In genomic region chr11:65859134-65859811, GRCh38 we compare ENCODE assay signal across 1 cellular context.
TF ChIP-seq lines count a peak whose summit lies in the region.

No MANE protein-coding gene starts in this region.

TF ChIP-seq in GM12878, 131 proteins besides CTCF, POLR2A, EP300 and RAD21 (continues in another document):
- TF ChIP-seq KDM1A (IDR thresholded peaks at IDR 0.05; ENCODE audit: borderline replicate concordance), result no peak
- TF ChIP-seq POLR2AphosphoS5 (IDR thresholded peaks at IDR 0.05; ENCODE audit: low read length), result peak; percentile 99
- no peak for TF ChIP-seq YBX1 (IDR thresholded peaks at IDR 0.05)
- peak; percentile 7; the same call in 1 of the 2 replicates for TF ChIP-seq ZNF207 (IDR thresholded peaks at IDR 0.05; ENCODE audit: borderline replicate concordance)
- no peak for TF ChIP-seq TCF7 (IDR thresholded peaks at IDR 0.05; ENCODE audit: borderline replicate concordance)
- TF ChIP-seq POLR2AphosphoS2 (IDR thresholded peaks at IDR 0.05; ENCODE audit: low read depth, low read length), result peak; percentile 94
- peak; percentile 60; the same call in 1 of the 2 replicates for TF ChIP-seq BACH1 (IDR thresholded peaks at IDR 0.05; ENCODE audit: borderline replicate concordance)
- TF ChIP-seq CHD2 (IDR thresholded peaks at IDR 0.05; ENCODE audit: borderline replicate concordance, low read depth, low read length), result no peak
- 0 out of 2 replicates have a peak, but pooled peaks have one; percentile 15 for TF ChIP-seq PKNOX1 (IDR thresholded peaks at IDR 0.05)
- TF ChIP-seq IRF4 (IDR thresholded peaks at IDR 0.05; ENCODE audit: low read depth, low read length), result no peak
- TF ChIP-seq ELK1 (IDR thresholded peaks at IDR 0.05; ENCODE audit: low read depth, low read length), result peak; percentile 74
- TF ChIP-seq EGR1 (IDR thresholded peaks at IDR 0.05; ENCODE audit: borderline replicate concordance in 1 of 2, low read depth in 2 of 2, low read length in 2 of 2), result peak in 1 of 2 experiments; percentile 92; a peak in 2 of 3 replicates
- TF ChIP-seq POU2F2 (IDR thresholded peaks at IDR 0.05; ENCODE audit: borderline replicate concordance, low read depth, low read length), result peak; percentile 81; the same call in 2 of the 3 replicates
- no peak; the same call in 1 of the 2 replicates for TF ChIP-seq HCFC1 (IDR thresholded peaks at IDR 0.05; ENCODE audit: low read length)
- no peak; the same call in 1 of the 2 replicates for TF ChIP-seq LARP7 (IDR thresholded peaks at IDR 0.05)
- no peak for TF ChIP-seq ASH2L (IDR thresholded peaks at IDR 0.05; ENCODE audit: borderline replicate concordance, low read depth)
- no peak for TF ChIP-seq MTA2 (IDR thresholded peaks at IDR 0.05; ENCODE audit: low read depth)
- TF ChIP-seq ZNF274 (IDR thresholded peaks at IDR 0.05; ENCODE audit: insufficient read depth, insufficient read length), result no peak
- TF ChIP-seq TBL1XR1 (IDR thresholded peaks at IDR 0.05; ENCODE audit: low read depth, low read length), result no peak
- peak; percentile 72 for TF ChIP-seq BMI1 (IDR thresholded peaks at IDR 0.05; ENCODE audit: borderline replicate concordance)
- TF ChIP-seq, protein P1, sequence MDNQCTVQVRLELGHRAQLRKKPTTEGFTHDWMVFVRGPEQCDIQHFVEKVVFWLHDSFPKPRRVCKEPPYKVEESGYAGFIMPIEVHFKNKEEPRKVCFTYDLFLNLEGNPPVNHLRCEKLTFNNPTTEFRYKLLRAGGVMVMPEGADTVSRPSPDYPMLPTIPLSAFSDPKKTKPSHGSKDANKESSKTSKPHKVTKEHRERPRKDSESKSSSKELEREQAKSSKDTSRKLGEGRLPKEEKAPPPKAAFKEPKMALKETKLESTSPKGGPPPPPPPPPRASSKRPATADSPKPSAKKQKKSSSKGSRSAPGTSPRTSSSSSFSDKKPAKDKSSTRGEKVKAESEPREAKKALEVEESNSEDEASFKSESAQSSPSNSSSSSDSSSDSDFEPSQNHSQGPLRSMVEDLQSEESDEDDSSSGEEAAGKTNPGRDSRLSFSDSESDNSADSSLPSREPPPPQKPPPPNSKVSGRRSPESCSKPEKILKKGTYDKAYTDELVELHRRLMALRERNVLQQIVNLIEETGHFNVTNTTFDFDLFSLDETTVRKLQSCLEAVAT (IDR thresholded peaks at IDR 0.05), result no peak
- TF ChIP-seq, protein P2, sequence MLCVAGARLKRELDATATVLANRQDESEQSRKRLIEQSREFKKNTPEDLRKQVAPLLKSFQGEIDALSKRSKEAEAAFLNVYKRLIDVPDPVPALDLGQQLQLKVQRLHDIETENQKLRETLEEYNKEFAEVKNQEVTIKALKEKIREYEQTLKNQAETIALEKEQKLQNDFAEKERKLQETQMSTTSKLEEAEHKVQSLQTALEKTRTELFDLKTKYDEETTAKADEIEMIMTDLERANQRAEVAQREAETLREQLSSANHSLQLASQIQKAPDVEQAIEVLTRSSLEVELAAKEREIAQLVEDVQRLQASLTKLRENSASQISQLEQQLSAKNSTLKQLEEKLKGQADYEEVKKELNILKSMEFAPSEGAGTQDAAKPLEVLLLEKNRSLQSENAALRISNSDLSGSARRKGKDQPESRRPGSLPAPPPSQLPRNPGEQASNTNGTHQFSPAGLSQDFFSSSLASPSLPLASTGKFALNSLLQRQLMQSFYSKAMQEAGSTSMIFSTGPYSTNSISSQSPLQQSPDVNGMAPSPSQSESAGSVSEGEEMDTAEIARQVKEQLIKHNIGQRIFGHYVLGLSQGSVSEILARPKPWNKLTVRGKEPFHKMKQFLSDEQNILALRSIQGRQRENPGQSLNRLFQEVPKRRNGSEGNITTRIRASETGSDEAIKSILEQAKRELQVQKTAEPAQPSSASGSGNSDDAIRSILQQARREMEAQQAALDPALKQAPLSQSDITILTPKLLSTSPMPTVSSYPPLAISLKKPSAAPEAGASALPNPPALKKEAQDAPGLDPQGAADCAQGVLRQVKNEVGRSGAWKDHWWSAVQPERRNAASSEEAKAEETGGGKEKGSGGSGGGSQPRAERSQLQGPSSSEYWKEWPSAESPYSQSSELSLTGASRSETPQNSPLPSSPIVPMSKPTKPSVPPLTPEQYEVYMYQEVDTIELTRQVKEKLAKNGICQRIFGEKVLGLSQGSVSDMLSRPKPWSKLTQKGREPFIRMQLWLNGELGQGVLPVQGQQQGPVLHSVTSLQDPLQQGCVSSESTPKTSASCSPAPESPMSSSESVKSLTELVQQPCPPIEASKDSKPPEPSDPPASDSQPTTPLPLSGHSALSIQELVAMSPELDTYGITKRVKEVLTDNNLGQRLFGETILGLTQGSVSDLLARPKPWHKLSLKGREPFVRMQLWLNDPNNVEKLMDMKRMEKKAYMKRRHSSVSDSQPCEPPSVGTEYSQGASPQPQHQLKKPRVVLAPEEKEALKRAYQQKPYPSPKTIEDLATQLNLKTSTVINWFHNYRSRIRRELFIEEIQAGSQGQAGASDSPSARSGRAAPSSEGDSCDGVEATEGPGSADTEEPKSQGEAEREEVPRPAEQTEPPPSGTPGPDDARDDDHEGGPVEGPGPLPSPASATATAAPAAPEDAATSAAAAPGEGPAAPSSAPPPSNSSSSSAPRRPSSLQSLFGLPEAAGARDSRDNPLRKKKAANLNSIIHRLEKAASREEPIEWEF (IDR thresholded peaks at IDR 0.05; ENCODE audit: insufficient replicate concordance, low read depth, low read length), result no peak
- TF ChIP-seq RELA (IDR thresholded peaks at IDR 0.05; ENCODE audit: borderline replicate concordance, partially characterized antibody), result peak; percentile 32
- TF ChIP-seq, protein P3, sequence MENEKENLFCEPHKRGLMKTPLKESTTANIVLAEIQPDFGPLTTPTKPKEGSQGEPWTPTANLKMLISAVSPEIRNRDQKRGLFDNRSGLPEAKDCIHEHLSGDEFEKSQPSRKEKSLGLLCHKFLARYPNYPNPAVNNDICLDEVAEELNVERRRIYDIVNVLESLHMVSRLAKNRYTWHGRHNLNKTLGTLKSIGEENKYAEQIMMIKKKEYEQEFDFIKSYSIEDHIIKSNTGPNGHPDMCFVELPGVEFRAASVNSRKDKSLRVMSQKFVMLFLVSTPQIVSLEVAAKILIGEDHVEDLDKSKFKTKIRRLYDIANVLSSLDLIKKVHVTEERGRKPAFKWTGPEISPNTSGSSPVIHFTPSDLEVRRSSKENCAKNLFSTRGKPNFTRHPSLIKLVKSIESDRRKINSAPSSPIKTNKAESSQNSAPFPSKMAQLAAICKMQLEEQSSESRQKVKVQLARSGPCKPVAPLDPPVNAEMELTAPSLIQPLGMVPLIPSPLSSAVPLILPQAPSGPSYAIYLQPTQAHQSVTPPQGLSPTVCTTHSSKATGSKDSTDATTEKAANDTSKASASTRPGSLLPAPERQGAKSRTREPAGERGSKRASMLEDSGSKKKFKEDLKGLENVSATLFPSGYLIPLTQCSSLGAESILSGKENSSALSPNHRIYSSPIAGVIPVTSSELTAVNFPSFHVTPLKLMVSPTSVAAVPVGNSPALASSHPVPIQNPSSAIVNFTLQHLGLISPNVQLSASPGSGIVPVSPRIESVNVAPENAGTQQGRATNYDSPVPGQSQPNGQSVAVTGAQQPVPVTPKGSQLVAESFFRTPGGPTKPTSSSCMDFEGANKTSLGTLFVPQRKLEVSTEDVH (IDR thresholded peaks at IDR 0.05; ENCODE audit: low read depth, partially characterized antibody), result no peak
- TF ChIP-seq CBFB (IDR thresholded peaks at IDR 0.05; ENCODE audit: low read depth), result peak; percentile 67; the same call in 1 of the 2 replicates
- TF ChIP-seq NKRF (conservative IDR thresholded peaks at IDR 0.05), result peak; percentile 35
- 0 out of 2 replicates have a peak, but pooled peaks have one; percentile 35 for TF ChIP-seq ZBED1 (IDR thresholded peaks at IDR 0.05; ENCODE audit: borderline replicate concordance)
- 0 out of 4 replicates have a peak, but pooled peaks of 1 of the 2 experiments have one; percentile 3 for TF ChIP-seq BHLHE40 (IDR thresholded peaks at IDR 0.05; ENCODE audit: borderline replicate concordance in 1 of 2, low read depth in 2 of 2, low read length in 1 of 2)
- no peak for TF ChIP-seq FOXM1 (IDR thresholded peaks at IDR 0.05; ENCODE audit: low read depth, low read length)
- peak; percentile 42 for TF ChIP-seq SIX5 (IDR thresholded peaks at IDR 0.05; ENCODE audit: low read depth, low read length, severe bottlenecking)
- TF ChIP-seq PML (IDR thresholded peaks at IDR 0.05; ENCODE audit: low read length), result no peak
- peak; percentile 24; the same call in 1 of the 2 replicates for TF ChIP-seq TCF3 (IDR thresholded peaks at IDR 0.05; ENCODE audit: borderline replicate concordance, insufficient read depth, low read depth, low read length)
- TF ChIP-seq TCF12 (IDR thresholded peaks at IDR 0.05; ENCODE audit: low read depth, low read length), result 0 out of 2 replicates have a peak, but pooled peaks have one; percentile 47
- TF ChIP-seq, protein P4, sequence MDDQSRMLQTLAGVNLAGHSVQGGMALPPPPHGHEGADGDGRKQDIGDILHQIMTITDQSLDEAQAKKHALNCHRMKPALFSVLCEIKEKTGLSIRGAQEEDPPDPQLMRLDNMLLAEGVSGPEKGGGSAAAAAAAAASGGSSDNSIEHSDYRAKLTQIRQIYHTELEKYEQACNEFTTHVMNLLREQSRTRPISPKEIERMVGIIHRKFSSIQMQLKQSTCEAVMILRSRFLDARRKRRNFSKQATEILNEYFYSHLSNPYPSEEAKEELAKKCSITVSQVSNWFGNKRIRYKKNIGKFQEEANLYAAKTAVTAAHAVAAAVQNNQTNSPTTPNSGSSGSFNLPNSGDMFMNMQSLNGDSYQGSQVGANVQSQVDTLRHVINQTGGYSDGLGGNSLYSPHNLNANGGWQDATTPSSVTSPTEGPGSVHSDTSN (IDR thresholded peaks at IDR 0.05; ENCODE audit: insufficient replicate concordance, low read depth, low read length), result peak; percentile 3
- 0 out of 2 replicates have a peak, but pooled peaks have one; percentile 65 for TF ChIP-seq TARDBP (IDR thresholded peaks at IDR 0.05; ENCODE audit: borderline replicate concordance)
- peak; percentile 97 for TF ChIP-seq TAF1 (IDR thresholded peaks at IDR 0.05; ENCODE audit: borderline replicate concordance, low read depth, low read length)
- no peak for TF ChIP-seq CREM (IDR thresholded peaks at IDR 0.05; ENCODE audit: low read depth)
- TF ChIP-seq SMARCA5 (IDR thresholded peaks at IDR 0.05), result no peak
- peak; percentile 95 to 99 for TF ChIP-seq SRF (IDR thresholded peaks at IDR 0.05; ENCODE audit: low read depth in 2 of 2, low read length in 2 of 2)
- TF ChIP-seq, protein P5, sequence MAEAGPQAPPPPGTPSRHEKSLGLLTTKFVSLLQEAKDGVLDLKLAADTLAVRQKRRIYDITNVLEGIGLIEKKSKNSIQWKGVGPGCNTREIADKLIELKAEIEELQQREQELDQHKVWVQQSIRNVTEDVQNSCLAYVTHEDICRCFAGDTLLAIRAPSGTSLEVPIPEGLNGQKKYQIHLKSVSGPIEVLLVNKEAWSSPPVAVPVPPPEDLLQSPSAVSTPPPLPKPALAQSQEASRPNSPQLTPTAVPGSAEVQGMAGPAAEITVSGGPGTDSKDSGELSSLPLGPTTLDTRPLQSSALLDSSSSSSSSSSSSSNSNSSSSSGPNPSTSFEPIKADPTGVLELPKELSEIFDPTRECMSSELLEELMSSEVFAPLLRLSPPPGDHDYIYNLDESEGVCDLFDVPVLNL (IDR thresholded peaks at IDR 0.05; ENCODE audit: low read depth, low read length), result peak; percentile 59; the same call in 1 of the 2 replicates
- TF ChIP-seq NR2F1 (conservative IDR thresholded peaks at IDR 0.05), result 0 out of 2 replicates have a peak, but pooled peaks have one; percentile 8
- TF ChIP-seq NFXL1 (IDR thresholded peaks at IDR 0.05; ENCODE audit: borderline replicate concordance), result no peak
- no peak; the same call in 1 of the 2 replicates for TF ChIP-seq MAX (IDR thresholded peaks at IDR 0.05; ENCODE audit: low read depth, low read length)
- peak; percentile 69 for TF ChIP-seq SP1 (IDR thresholded peaks at IDR 0.05; ENCODE audit: low read depth, low read length)
- no peak for TF ChIP-seq DPF2 (IDR thresholded peaks at IDR 0.05)
- TF ChIP-seq SPI1 (IDR thresholded peaks at IDR 0.05; ENCODE audit: borderline replicate concordance, insufficient read depth, low read depth, low read length), result peak; percentile 43; the same call in 1 of the 2 replicates
- TF ChIP-seq SMAD5 (IDR thresholded peaks at IDR 0.05; ENCODE audit: low read depth), result peak; percentile 91
- no peak for TF ChIP-seq MEF2B (IDR thresholded peaks at IDR 0.05; ENCODE audit: partially characterized antibody, poor library complexity, severe bottlenecking)
